Comparison of ENCODE assay signal across 16 cellular contexts in the genomic region with DNA sequence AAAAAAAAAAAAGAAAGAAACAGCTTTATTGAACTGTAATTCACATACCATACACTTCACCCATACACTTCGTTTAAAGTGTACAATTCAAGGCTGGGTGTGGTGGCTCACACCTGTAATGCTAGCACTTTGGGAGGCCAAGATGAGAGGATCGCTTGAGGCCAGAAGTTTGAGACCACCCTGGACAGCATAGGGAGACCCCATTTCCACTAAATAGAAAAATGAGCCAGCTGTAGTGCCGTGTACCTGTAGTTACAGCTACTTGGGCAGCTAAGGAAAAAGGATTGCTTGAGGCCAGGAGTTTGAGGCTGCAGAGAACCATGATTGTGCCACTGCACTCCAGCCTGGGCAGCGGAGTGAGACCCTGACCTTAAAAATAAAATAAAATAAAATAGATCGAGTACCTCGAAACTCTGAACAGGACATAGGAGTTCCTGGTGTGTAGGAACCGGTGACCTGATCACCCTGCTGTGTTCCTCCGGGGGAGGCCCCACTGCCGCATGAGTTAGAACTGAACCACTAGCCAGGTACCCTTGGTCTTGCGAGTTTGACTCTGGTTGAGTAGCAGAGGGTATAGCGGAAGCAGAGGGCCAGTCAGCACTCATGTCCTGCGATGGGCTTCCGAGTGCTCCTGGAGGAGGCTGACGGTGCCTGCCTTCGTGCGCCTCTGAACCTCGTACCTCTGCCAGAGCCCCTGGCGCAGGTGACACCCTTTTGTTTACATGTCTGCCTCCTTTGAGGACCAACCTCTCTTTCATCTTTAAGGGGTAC.
DNase-seq lines count a peak whose midpoint lies in the region; ATAC-seq, FAIRE-seq and TF ChIP-seq lines count a peak whose summit lies in the region.
"Had no signal": no experiment of that assay in that cellular context is flagged by ENCODE, and none has a peak within 500 bp of the region (broad histone marks: within the 10 kb centered on the region; RNA-seq: fewer than 3 reads in every experiment).

No MANE protein-coding gene starts in this region.

- TF ChIP-seq POLR2A in vagina (IDR thresholded peaks at IDR 0.05) = no peak

- FAIRE-seq in bronchial epithelial cell (lab: Jason Lieb, UNC) (peak; percentile 55), GM19239 (lab: Jason Lieb, UNC) (no peak)

- peaks cover 27% of the 10 kb centered on the region for H3K4me1 Mint-ChIP-seq in activated naive CD4-positive, alpha-beta T cell treated with anti-CD3 and anti-CD28 coated beads, Interleukin-2, amount 50 U/mL, for 24 hours
- H3K4me1 Mint-ChIP-seq: activated B cell treated with CpG ODN at 0.5 μM for 24 hours had no signal

- H3K4me3 ChIP-seq in bronchial epithelial cell (ENCODE audit: low read depth, low read length) (no peak overlapping the region), muscle layer of duodenum (ENCODE audit: low read depth in 1 of 2, low read length in 2 of 2) (no peak overlapping the region), vagina (no peak overlapping the region)
- H3K4me3 ChIP-seq: cardiac muscle cell, spleen had no signal

- H3K36me3 ChIP-seq in bronchial epithelial cell (ENCODE audit: control insufficient read depth, insufficient read depth, low read length) (no peaks in the 10 kb centered on the region), muscle layer of duodenum (ENCODE audit: control insufficient read depth in 1 of 2, insufficient read depth in 2 of 2, low read length in 2 of 2) (no peaks in the 10 kb centered on the region), vagina (no peaks in the 10 kb centered on the region)
- H3K36me3 ChIP-seq: cardiac muscle cell, spleen had no signal

- H3K27ac ChIP-seq in muscle layer of duodenum (ENCODE audit: low read length) (peak overlapping the region; percentile 51), vagina (peak overlapping the region; percentile 65)

- no peak for DNase-seq in activated naive CD4-positive, alpha-beta T cell treated with anti-CD3 and anti-CD28 coated beads, Interleukin-2, amount 50 U/mL, for 72 hours (ENCODE audit: low spot score in 2 of 2)
- DNase-seq in bronchial epithelial cell (ENCODE audit: low read depth) (no peak), vagina (ENCODE audit: extremely low spot score in 2 of 2) (no peak), H4 (ENCODE audit: low spot score) (no peak), GM19239 (ENCODE audit: insufficient read length, low spot score) (no peak)
- DNase-seq: activated B cell treated with CpG ODN at 0.5 μM for 24 hours, HCEC 1CT, hippocampal formation, left cardiac atrium, NCI-H1436, spleen had no signal

- no peak for ATAC-seq in activated naive CD4-positive, alpha-beta T cell treated with anti-CD3 and anti-CD28 coated beads, Interleukin-2, amount 50 U/mL, for 72 hours
- no peak for ATAC-seq in HG02610 (IDR thresholded peaks at IDR 0.05; ENCODE audit: unreplicated experiment)

- intact Hi-C loops in vagina (cut with DNase I) = no loop called here

- H3K27ac Mint-ChIP-seq in activated naive CD4-positive, alpha-beta T cell treated with anti-CD3 and anti-CD28 coated beads, Interleukin-2, amount 50 U/mL, for 24 hours = peak overlapping the region; percentile 8
- H3K27ac Mint-ChIP-seq in activated naive CD4-positive, alpha-beta T cell treated with anti-CD3 and anti-CD28 coated beads, Interleukin-2, amount 50 U/mL, for 72 hours = peak overlapping the region in 1 of 2 donors; percentile 38
- H3K27ac Mint-ChIP-seq: activated B cell treated with CpG ODN at 0.5 μM for 24 hours; stimulated activated naive CD8-positive, alpha-beta T cell treated with anti-CD3 and anti-CD28 coated beads, Interleukin-15, Interleukin-2, amounts not matched to agents 100 ng/mL and 50 ng/mL, for 24 hours had no signal

- no peaks in the 10 kb centered on the region for H3K9me3 Mint-ChIP-seq in activated naive CD4-positive, alpha-beta T cell treated with anti-CD3 and anti-CD28 coated beads, Interleukin-2, amount 50 U/mL, for 24 hours
- H3K9me3 Mint-ChIP-seq in activated naive CD4-positive, alpha-beta T cell treated with anti-CD3 and anti-CD28 coated beads, Interleukin-2, amount 50 U/mL, for 72 hours = no peaks in the 10 kb centered on the region
- H3K9me3 Mint-ChIP-seq: activated B cell treated with CpG ODN at 0.5 μM for 24 hours; stimulated activated naive CD8-positive, alpha-beta T cell treated with anti-CD3 and anti-CD28 coated beads, Interleukin-15, Interleukin-2, amounts not matched to agents 100 ng/mL and 50 ng/mL, for 24 hours had no signal

- no peaks in the 10 kb centered on the region for H3K27me3 Mint-ChIP-seq in activated naive CD4-positive, alpha-beta T cell treated with anti-CD3 and anti-CD28 coated beads, Interleukin-2, amount 50 U/mL, for 24 hours

- TF ChIP-seq CTCF in bronchial epithelial cell (IDR thresholded peaks at IDR 0.05; ENCODE audit: insufficient read depth, low read length, severe bottlenecking) = no peak
- TF ChIP-seq CTCF in vagina (IDR thresholded peaks at IDR 0.05) = no peak

- H3K9me3 ChIP-seq in muscle layer of duodenum (ENCODE audit: control insufficient read depth in 1 of 2, low read length in 2 of 2) (no peaks in the 10 kb centered on the region), vagina (no peaks in the 10 kb centered on the region)
- H3K9me3 ChIP-seq: spleen had no signal

- H3K36me3 Mint-ChIP-seq in activated naive CD4-positive, alpha-beta T cell treated with anti-CD3 and anti-CD28 coated beads, Interleukin-2, amount 50 U/mL, for 24 hours = no peaks in the 10 kb centered on the region
- no peaks in the 10 kb centered on the region for H3K36me3 Mint-ChIP-seq in activated naive CD4-positive, alpha-beta T cell treated with anti-CD3 and anti-CD28 coated beads, Interleukin-2, amount 50 U/mL, for 72 hours

- H3K4me1 ChIP-seq in muscle layer of duodenum (ENCODE audit: control insufficient read depth in 1 of 2, insufficient read depth in 2 of 2, low read length in 2 of 2) = no peaks in the 10 kb centered on the region
- peaks cover 31% of the 10 kb centered on the region for H3K4me1 ChIP-seq in vagina

- H3K4me3 Mint-ChIP-seq in activated naive CD4-positive, alpha-beta T cell treated with anti-CD3 and anti-CD28 coated beads, Interleukin-2, amount 50 U/mL, for 24 hours = peak overlapping the region; percentile 61
- H3K4me3 Mint-ChIP-seq: activated B cell treated with CpG ODN at 0.5 μM for 24 hours; stimulated activated naive CD8-positive, alpha-beta T cell treated with anti-CD3 and anti-CD28 coated beads, Interleukin-15, Interleukin-2, amounts not matched to agents 100 ng/mL and 50 ng/mL, for 24 hours had no signal

- H3K27me3 ChIP-seq in bronchial epithelial cell (ENCODE audit: control insufficient read depth, insufficient read depth, low read length) (peaks cover 5% of the 10 kb centered on the region), muscle layer of duodenum (ENCODE audit: low read depth, low read length) (no peaks in the 10 kb centered on the region), vagina (no peaks in the 10 kb centered on the region)
- H3K27me3 ChIP-seq: cardiac muscle cell had no signal
